Comparison of ENCODE assay signal across 24 cellular contexts in genomic region chr13:91319996-91320395, GRCh38.
"Had no signal": no experiment of that assay in that cellular context is flagged by ENCODE, and none has a peak within 500 bp of the region (broad histone marks: within the 10 kb centered on the region; RNA-seq: fewer than 3 reads in every experiment).

No MANE protein-coding gene starts in this region.

- FAIRE-seq: RCC 7860 had no signal

- H3K27ac ChIP-seq: SJSA1, SK-N-MC had no signal

- H3K9me3 ChIP-seq: MG63, SJSA1 had no signal

- DNase-seq: Karpas-422, KG1, MG63, NCI-H1092, NCI-H1105 treated with DMSO at 0.1 percent for 48 hours, NCI-H1417 treated with DMSO at 0.1 percent for 48 hours, NCI-H146, NCI-H1694 treated with DMSO at 0.1 percent for 48 hours, NCI-H1930, NCI-H2081, NCI-H2107, NCI-H2171, NCI-H226, NCI-H446, NCI-H510A, NCI-H524 treated with DMSO at 0.1 percent for 48 hours, NCI-H69, NCI-H774, Right ventricle myocardium superior, RPMI8226, SIG-M5 had no signal

- H3K4me3 ChIP-seq: MG63, SJSA1, SK-N-MC had no signal

- H3K4me1 ChIP-seq: SJSA1 had no signal

- H3K36me3 ChIP-seq: MG63, SJSA1 had no signal
